Comparison of ENCODE assay signal across 24 cellular contexts in the genomic region with DNA sequence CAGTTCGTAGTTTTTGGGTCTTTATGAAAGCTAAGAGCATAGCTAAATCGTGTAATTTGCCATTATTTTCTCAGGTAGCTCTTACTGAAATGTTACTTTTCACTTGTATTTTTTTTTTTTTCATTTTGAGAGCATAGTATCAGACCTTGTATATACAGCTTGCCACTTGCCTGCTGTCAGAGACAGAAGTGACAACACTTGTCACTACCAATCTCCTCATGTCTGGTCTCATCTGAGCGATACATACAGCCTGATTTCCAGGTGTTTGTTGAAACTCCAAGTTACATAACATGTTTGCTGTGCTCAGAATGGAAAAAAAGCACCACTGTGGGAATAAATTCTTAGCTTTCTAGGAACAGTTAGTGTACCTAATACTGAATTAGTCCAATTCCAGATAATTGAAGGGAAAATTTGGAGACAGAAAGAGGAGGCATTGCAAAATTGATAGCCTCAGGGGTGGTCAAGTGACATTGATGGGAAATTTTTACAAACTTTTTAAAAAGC.
"Had no signal": no experiment of that assay in that cellular context is flagged by ENCODE, and none has a peak within 500 bp of the region (broad histone marks: within the 10 kb centered on the region; RNA-seq: fewer than 3 reads in every experiment).

No MANE protein-coding gene starts in this region.

- H3K27me3 ChIP-seq: dorsolateral prefrontal cortex, esophagus muscularis mucosa, foreskin keratinocyte, gastroesophageal sphincter, heart left ventricle, hepatocyte, left lung had no signal

- DNase-seq: dermis blood vessel endothelial cell; dorsolateral prefrontal cortex; effector CD4-positive, alpha-beta T cell; effector memory CD4-positive, alpha-beta T cell; foreskin keratinocyte; heart left ventricle; hypothalamus; immature natural killer cell; islet precursor cell; kidney; kidney glomerular epithelial cell; left cardiac atrium; left lung; left ventricle myocardium superior; lower lobe of right lung; mesenchymal stem cell; mucosa of descending colon had no signal

- FAIRE-seq: colon, endothelial cell of umbilical vein, frontal cortex, kidney had no signal

- H2AFZ ChIP-seq: hepatocyte had no signal

- H3K4me2 ChIP-seq: hepatocyte had no signal

- H3K4me3 ChIP-seq: coronary artery, dorsolateral prefrontal cortex, esophagus muscularis mucosa, gastroesophageal sphincter, heart left ventricle, hepatocyte, left lung, lower lobe of right lung, mucosa of descending colon had no signal

- H3K9me3 ChIP-seq: esophagus muscularis mucosa, gastroesophageal sphincter, heart left ventricle, left lung, lower lobe of right lung, mucosa of descending colon had no signal

- H3K36me3 ChIP-seq: esophagus muscularis mucosa, gastroesophageal sphincter, heart left ventricle, left lung, lower lobe of right lung had no signal

- ATAC-seq: foreskin keratinocyte, gastroesophageal sphincter, heart left ventricle, left cardiac atrium, left lung, left ventricle myocardium superior, lower lobe of right lung, mucosa of descending colon had no signal

- H3K27ac ChIP-seq: coronary artery, esophagus muscularis mucosa, foreskin keratinocyte, gastroesophageal sphincter, heart left ventricle, hepatocyte, left lung, lower lobe of right lung had no signal

- H3K4me1 ChIP-seq: left lung, lower lobe of right lung had no signal

- H3K79me2 ChIP-seq: hepatocyte had no signal
